ENCODE assay signal across 20 cellular contexts in genomic region chr1:204029016-204029415, GRCh38. TPM values are rescaled to one million over a fixed set of nuclear protein-coding genes. Genes with fewer than 3 reads are reported as not detected.
A peak's percentile ranks its signal among the peaks of the same experiment; 100 is the strongest.
DNase-seq lines count a peak whose midpoint lies in the region; ATAC-seq and TF ChIP-seq lines count a peak whose summit lies in the region.
"Had no signal": no experiment of that assay in that cellular context is flagged by ENCODE, and none has a peak within 500 bp of the region (broad histone marks: within the 10 kb centered on the region; RNA-seq: fewer than 3 reads in every experiment).

No MANE protein-coding gene starts in this region.

- no peak overlapping the region for H3K4me3 ChIP-seq in neuronal stem cell (ENCODE audit: low read length in 2 of 2)

- peak overlapping the region; percentile 67 for H2BK120ac ChIP-seq in neuronal stem cell (ENCODE audit: low read depth, low read length)

- POLR2A ChIA-PET in GM10248 (lab: Yijun Ruan, JAX), result no interaction called here

- no peak overlapping the region for H2BK12ac ChIP-seq in neuronal stem cell (ENCODE audit: low read length)

- no peak overlapping the region for H3K14ac ChIP-seq in neuronal stem cell (ENCODE audit: low read length)

- peak overlapping the region; percentile 14 for H2AFZ ChIP-seq in neuronal stem cell (ENCODE audit: low read length)

- H2AK5ac ChIP-seq in neuronal stem cell (ENCODE audit: low read depth, low read length), result peak overlapping the region; percentile 84

- H3K27ac ChIP-seq in VCaP (peak overlapping the region; percentile 41; the same call in 1 of the 2 replicates), neuronal stem cell (replicated peaks; ENCODE audit: low read length) (no peak overlapping the region)
- H3K27ac ChIP-seq: HL-60 had no signal

- H3K27ac Mint-ChIP-seq in activated naive CD4-positive, alpha-beta T cell treated with anti-CD3 and anti-CD28 coated beads, Interleukin-2, amount 50 U/mL, for 72 hours, result no peak overlapping the region
- H3K27ac Mint-ChIP-seq: CD4-positive, CD25-positive, alpha-beta regulatory T cell; CD8-positive, alpha-beta memory T cell; HFFc6 had no signal

- no peak overlapping the region for H3K4ac ChIP-seq in neuronal stem cell (ENCODE audit: low read length)

- H2BK15ac ChIP-seq in neuronal stem cell (ENCODE audit: low read length), result peak overlapping the region; percentile 88

- peaks cover 0 to 3% of the 10 kb centered on the region in 2 donors for H3K9me3 ChIP-seq in neuronal stem cell (replicated peaks in 1 of 2; ENCODE audit: control insufficient read depth in 2 of 2, insufficient read depth in 1 of 2, low read depth in 1 of 2, low read length in 2 of 2)
- H3K9me3 ChIP-seq: BE2C had no signal

- no peak for ATAC-seq in GM21576 (IDR thresholded peaks at IDR 0.05; ENCODE audit: unreplicated experiment)
- ATAC-seq in activated naive CD4-positive, alpha-beta T cell treated with anti-CD3 and anti-CD28 coated beads, Interleukin-2, amount 50 U/mL, for 72 hours, result no peak
- ATAC-seq: HCT116 had no signal

- no peaks in the 10 kb centered on the region for H3K9me3 Mint-ChIP-seq in activated naive CD4-positive, alpha-beta T cell treated with anti-CD3 and anti-CD28 coated beads, Interleukin-2, amount 50 U/mL, for 72 hours
- H3K9me3 Mint-ChIP-seq: CD4-positive, CD25-positive, alpha-beta regulatory T cell; HFFc6 had no signal

- WGBS in neuronal stem cell (ENCODE audit: extremely low coverage in 2 of 2, insufficient read length in 2 of 2, insufficient replicate concordance in 1 of 2), 2 donors, result no CpG with 5 or more reads among the region's 11 CpGs

- TF ChIP-seq CTCF in VCaP (conservative IDR thresholded peaks at IDR 0.05) (no peak), GM10248 (IDR thresholded peaks at IDR 0.05; ENCODE audit: control extremely low read depth, extremely low read depth, low read depth, missing control alignments) (no peak)

- H3K36me3 Mint-ChIP-seq in activated naive CD4-positive, alpha-beta T cell treated with anti-CD3 and anti-CD28 coated beads, Interleukin-2, amount 50 U/mL, for 72 hours, result no peaks in the 10 kb centered on the region
- H3K36me3 Mint-ChIP-seq: CD4-positive, CD25-positive, alpha-beta regulatory T cell; CD8-positive, alpha-beta memory T cell had no signal

- peaks cover 0 to 16% (median 0%) of the 10 kb centered on the region in 3 experiments for H3K27me3 ChIP-seq in neuronal stem cell (ENCODE audit: control insufficient read depth in 3 of 3, insufficient read depth in 3 of 3, low read depth in 1 of 3, low read length in 3 of 3)
- H3K27me3 ChIP-seq: BE2C had no signal

- peak overlapping the region; percentile 84 for H3K18ac ChIP-seq in neuronal stem cell (ENCODE audit: low read length)

- no peak overlapping the region for H4K91ac ChIP-seq in neuronal stem cell (ENCODE audit: low read depth, low read length, poor library complexity)

- peaks cover 6 to 16% of the 10 kb centered on the region in 2 donors for H3K4me1 ChIP-seq in neuronal stem cell (ENCODE audit: control insufficient read depth in 2 of 2, insufficient read depth in 1 of 2, low read depth in 1 of 2, low read length in 2 of 2)
- H3K4me1 ChIP-seq: BE2C had no signal

- no peak overlapping the region for H4K8ac ChIP-seq in neuronal stem cell (ENCODE audit: low read depth, low read length)

- H3K4me2 ChIP-seq in neuronal stem cell (ENCODE audit: insufficient read depth, low read length, poor library complexity, severe bottlenecking), result no peak overlapping the region

- H3K36me3 ChIP-seq in neuronal stem cell (replicated peaks in 1 of 2; ENCODE audit: control insufficient read depth in 2 of 2, insufficient read depth in 2 of 2, low read length in 2 of 2), result no peaks in the 10 kb centered on the region
- H3K36me3 ChIP-seq: BE2C had no signal

- CTCF ChIA-PET in GM10248 (lab: Yijun Ruan, JAX), result no interaction called here

- H3K79me1 ChIP-seq in neuronal stem cell (ENCODE audit: low read depth, low read length), result no peaks in the 10 kb centered on the region

- peak overlapping the region; percentile 62 for H2BK5ac ChIP-seq in neuronal stem cell (ENCODE audit: low read length)

- DNase-seq in mesenteric fat pad (ENCODE audit: low spot score), result peak; percentile 65
- no peak for DNase-seq in neuronal stem cell (ENCODE audit: low spot score)
- no peak for DNase-seq in activated naive CD4-positive, alpha-beta T cell treated with anti-CD3 and anti-CD28 coated beads, Interleukin-2, amount 50 U/mL, for 72 hours (ENCODE audit: low spot score in 2 of 2)
- no peak for DNase-seq in AG08396 (ENCODE audit: low spot score)
- no peak for DNase-seq in GM10248 (ENCODE audit: extremely low spot score)
- DNase-seq: BE2C; C1 segment of cervical spinal cord; CD4-positive, CD25-positive, alpha-beta regulatory T cell; CD8-positive, alpha-beta memory T cell; COR-L47; DMS 273 treated with DMSO at 0.1 percent for 48 hours; DMS53; DND-41; EL; HFFc6 had no signal

- H3K23ac ChIP-seq in neuronal stem cell (ENCODE audit: low read depth, low read length, poor library complexity), result peak overlapping the region; percentile 34

- H3K9ac ChIP-seq in neuronal stem cell (ENCODE audit: low read depth, low read length, poor library complexity), result no peak overlapping the region

RNA-seq across cellular contexts. Expression of gene SOX13, which starts 43.9 kb away (rescaled TPM):
- 33.1 TPM for total RNA-seq in mesenteric fat pad
- polyA plus RNA-seq in neuronal stem cell (2013, experiment 1 of 2), result 16.2 TPM
- polyA plus RNA-seq in neuronal stem cell (2013, experiment 2 of 2), result 16.8 TPM
- total RNA-seq in activated naive CD4-positive, alpha-beta T cell treated with anti-CD3 and anti-CD28 coated beads, Interleukin-2, amount 50 U/mL, for 72 hours, result under 1 TPM in 1 of 2 donors, not detected in 1; 0.73 TPM
- total RNA-seq: G401 had no signal
- polyA plus RNA-seq: CD4-positive, CD25-positive, alpha-beta regulatory T cell had no signal

Comparison
In these comparisons a context has a peak if more than half of its experiments do, and no peak if none do; other contexts are left out.
1. RNA of gene SOX13, which starts 43.9 kb away (total RNA-seq): 33.1 TPM in mesenteric fat pad (single experiment); 0.73 TPM in activated naive CD4-positive, alpha-beta T cell treated with anti-CD3 and anti-CD28 coated beads, Interleukin-2, amount 50 U/mL, for 72 hours; every median in the first group is over 10 times any median in the second.